16 cellular contexts compared by ENCODE assay signal in genomic region chr13:112970552-112971287, GRCh38. TPM values are rescaled to one million over a fixed set of nuclear protein-coding genes. Genes with fewer than 3 reads are reported as not detected.
A peak's percentile ranks its signal among the peaks of the same experiment; 100 is the strongest.
DNase-seq lines count a peak whose midpoint lies in the region; ATAC-seq and TF ChIP-seq lines count a peak whose summit lies in the region.
"Had no signal": no experiment of that assay in that cellular context is flagged by ENCODE, and none has a peak within 500 bp of the region (broad histone marks: within the 10 kb centered on the region; RNA-seq: fewer than 3 reads in every experiment).

No MANE protein-coding gene starts in this region.

- H3K4me3 ChIP-seq in breast epithelium (peak overlapping the region in 2 of 3 donors; percentile 16 to 61), RWPE2 (ENCODE audit: severe bottlenecking) (no peak overlapping the region), spleen (no peak overlapping the region)

- DNase-seq in breast epithelium (ENCODE audit: low spot score in 2 of 2) (no peak), MCF 10A (ENCODE audit: unreplicated experiment) (no peak), RWPE2 (ENCODE audit: low spot score) (peak; percentile 23), immature natural killer cell (no peak), spleen (peak; percentile 49), NCI-H2107 (lab: John Stamatoyannopoulos, UW) (no peak), activated gamma-delta T cell (lab: John Stamatoyannopoulos, UW) (no peak), SHP77 (lab: John Stamatoyannopoulos, UW) (no peak)
- DNase-seq: activated naive CD8-positive, alpha-beta T cell treated with anti-CD3 and anti-CD28 coated beads, Interleukin-2, amount 10 ng/mL, durations not matched to agents 7 days and 5 days; cortex of kidney; mesendoderm; NCI-H1436; NCI-H748 treated with DMSO at 0.1 percent for 48 hours; SIG-M5; stimulated activated CD4-positive, alpha-beta T cell treated with anti-CD3 and anti-CD28 coated beads, Interleukin-1b, Interleukin-23, amount 100 ng/mL, for 48 hours; stimulated activated CD8-positive, alpha-beta memory T cell treated with anti-CD3 and anti-CD28 coated beads, Interleukin-4, amount 100 ng/mL, for 48 hours had no signal

- POLR2A ChIA-PET in MCF 10A (lab: Yijun Ruan, JAX), result no interaction called here

- TF ChIP-seq CTCF in breast epithelium (IDR thresholded peaks at IDR 0.05) (no peak), MCF 10A (IDR thresholded peaks at IDR 0.05; ENCODE audit: unreplicated experiment) (no peak), RWPE2 (IDR thresholded peaks at IDR 0.05; ENCODE audit: poor library complexity, severe bottlenecking) (no peak), spleen (IDR thresholded peaks at IDR 0.05 in 8 of 11, conservative IDR thresholded peaks at IDR 0.05 in 3 of 11) (no peak)

- H3K27ac ChIP-seq in breast epithelium (no peak overlapping the region), RWPE2 (ENCODE audit: poor library complexity, severe bottlenecking) (no peak overlapping the region), spleen (no peak overlapping the region)

- intact Hi-C loops in breast epithelium (cut with DNase I; ENCODE audit: low total_unique reads), result no loop called here
- intact Hi-C loops in MCF 10A (cut with micrococcal nuclease), result no loop called here
- intact Hi-C loops in spleen (cut with DNase I; ENCODE audit: low total_unique reads), result no loop called here

- H3K4me1 ChIP-seq in breast epithelium (no peaks in the 10 kb centered on the region), RWPE2 (ENCODE audit: insufficient read depth, poor library complexity, severe bottlenecking) (no peaks in the 10 kb centered on the region), spleen (peaks cover 0 to 33% (median 21%) of the 10 kb centered on the region in 6 donors)

- H3K9me3 ChIP-seq in breast epithelium, result no peaks in the 10 kb centered on the region
- no peaks in the 10 kb centered on the region for H3K9me3 ChIP-seq in RWPE2 (ENCODE audit: severe bottlenecking)
- H3K9me3 ChIP-seq in spleen, result peaks cover 0 to 6% (median 0%) of the 10 kb centered on the region in 8 donors

- CTCF ChIA-PET in MCF 10A (lab: Yijun Ruan, JAX), result interaction anchor here (0.5 kb wide), 1 partner anchor 41 kb away, joined by 3 read pairs; no protein-coding TSS in a partner anchor

- H3K9me3 Mint-ChIP-seq in MCF 10A (ENCODE audit: unreplicated experiment), result peaks cover 8% of the 10 kb centered on the region
- H3K9me3 Mint-ChIP-seq in immature natural killer cell, result peaks cover 0 to 1% (median 0%) of the 10 kb centered on the region in 6 donors

- BruUV-seq in MCF 10A (replicated peaks; lab: Mats Ljungman, UMichigan), result no TSS peak

- TF ChIP-seq POLR2A in breast epithelium (IDR thresholded peaks at IDR 0.05), result no peak
- TF ChIP-seq POLR2A in spleen (IDR thresholded peaks at IDR 0.05), result no peak

- no peaks in the 10 kb centered on the region for H3K4me1 Mint-ChIP-seq in MCF 10A (ENCODE audit: insufficient read depth, unreplicated experiment)
- H3K4me1 Mint-ChIP-seq in immature natural killer cell, result peaks cover 20% of the 10 kb centered on the region in 2 donors

- peaks cover 6% of the 10 kb centered on the region for H3K36me3 Mint-ChIP-seq in MCF 10A (ENCODE audit: insufficient read depth, unreplicated experiment)
- peaks cover 0 to 4% (median 0%) of the 10 kb centered on the region in 3 donors for H3K36me3 Mint-ChIP-seq in immature natural killer cell
- H3K36me3 Mint-ChIP-seq: activated naive CD8-positive, alpha-beta T cell treated with anti-CD3 and anti-CD28 coated beads, Interleukin-2, amount 10 ng/mL, durations not matched to agents 7 days and 5 days had no signal

- peaks cover 71% of the 10 kb centered on the region for H3K27me3 Mint-ChIP-seq in MCF 10A (ENCODE audit: insufficient read depth, unreplicated experiment)
- H3K27me3 Mint-ChIP-seq in immature natural killer cell (ENCODE audit: low read depth in 3 of 3), result peaks cover 11 to 19% (median 15%) of the 10 kb centered on the region in 3 donors

- H3K27me3 ChIP-seq in breast epithelium (no peaks in the 10 kb centered on the region), RWPE2 (ENCODE audit: insufficient read depth, poor library complexity, severe bottlenecking) (peaks cover 55% of the 10 kb centered on the region), spleen (replicated peaks in 1 of 7) (peaks cover 0 to 50% (median 11%) of the 10 kb centered on the region in 7 donors)

- no peak overlapping the region for H3K27ac Mint-ChIP-seq in MCF 10A (ENCODE audit: low read depth, unreplicated experiment)
- peak overlapping the region in 1 of 6 donors; percentile 18 for H3K27ac Mint-ChIP-seq in immature natural killer cell
- H3K27ac Mint-ChIP-seq: activated naive CD8-positive, alpha-beta T cell treated with anti-CD3 and anti-CD28 coated beads, Interleukin-2, amount 10 ng/mL, durations not matched to agents 7 days and 5 days had no signal

- no peaks in the 10 kb centered on the region for H3K36me3 ChIP-seq in breast epithelium
- no peaks in the 10 kb centered on the region for H3K36me3 ChIP-seq in RWPE2 (ENCODE audit: low read depth)
- no peaks in the 10 kb centered on the region for H3K36me3 ChIP-seq in spleen

- H3K4me3 Mint-ChIP-seq in MCF 10A (ENCODE audit: unreplicated experiment), result no peak overlapping the region
- H3K4me3 Mint-ChIP-seq in immature natural killer cell, result peak overlapping the region in 3 of 5 donors; percentile 34 to 92 (median 85)

- ATAC-seq in RWPE2 (ENCODE audit: low read depth), result no peak

- WGBS in spleen, 5 donors, result 87 to 92% (median 89%) methylated on average over 22 to 23 of the region's 23 CpGs

RNA-seq across cellular contexts. Expression of gene MCF2L, which starts 1.7 kb away (rescaled TPM):
- total RNA-seq in breast epithelium (10 to 100 TPM; 33.4 to 77.3 (median 38.6) TPM), MCF 10A (2022) (not detected in 2 replicates), spleen (10 to 100 TPM in 6 of 7 donors, 1 to 10 TPM in 1; 6.6 to 21.4 (median 16.5) TPM)
- polyA plus RNA-seq in immature natural killer cell (under 1 TPM in 1 of 3 donors, not detected in 2; 0.82 TPM), spleen (1 to 10 TPM; 4.3 to 9.0 (median 4.7) TPM)

Comparison
In these comparisons a context has a peak if more than half of its experiments do, and no peak if none do; other contexts are left out.
1. DNase-seq: peak in RWPE2 (single experiment) and spleen (single experiment); none in breast epithelium (0 of 2), MCF 10A (single experiment), immature natural killer cell (0 of 3), NCI-H2107 (single experiment), activated gamma-delta T cell (single experiment) and SHP77 (0 of 2).
2. H3K4me3 ChIP-seq: peak in breast epithelium (2 of 3); none in RWPE2 (single experiment) and spleen (0 of 8).